18 cellular contexts compared by ENCODE assay signal in genomic region chr6:111703723-111704122, GRCh38.
DNase-seq lines count a peak whose midpoint lies in the region; ATAC-seq and TF ChIP-seq lines count a peak whose summit lies in the region.
"Had no signal": no experiment of that assay in that cellular context is flagged by ENCODE, and none has a peak within 500 bp of the region (broad histone marks: within the 10 kb centered on the region; RNA-seq: fewer than 3 reads in every experiment).

No MANE protein-coding gene starts in this region.

- H3K36me3 ChIP-seq in spleen (peaks cover 4 to 100% (median 49%) of the 10 kb centered on the region in 6 donors), gastroesophageal sphincter (peaks cover 0 to 42% of the 10 kb centered on the region in 2 donors)

- no peaks in the 10 kb centered on the region for H3K27me3 Mint-ChIP-seq in activated CD4-positive, alpha-beta memory T cell treated with anti-CD3 and anti-CD28 coated beads for 36 hours
- no peaks in the 10 kb centered on the region for H3K27me3 Mint-ChIP-seq in activated CD4-positive, alpha-beta memory T cell treated with anti-CD3 and anti-CD28 coated beads, Interleukin-2, amount 10 ng/mL, durations not matched to agents 7 days and 5 days
- H3K27me3 Mint-ChIP-seq in activated T-helper 17 cell treated with anti-CD3 and anti-CD28 coated beads, Interleukin-2, amount 50 U/mL, for 72 hours: no peaks in the 10 kb centered on the region
- H3K27me3 Mint-ChIP-seq in natural killer cell treated with Interleukin-12 subunit alpha and Interleukin-12 subunit beta and Interleukin-15 and Interleukin-18, amount 100 ng/mL, for 72 hours: no peaks in the 10 kb centered on the region

- no peak overlapping the region for H3K4me3 Mint-ChIP-seq in activated CD4-positive, alpha-beta memory T cell treated with anti-CD3 and anti-CD28 coated beads for 36 hours
- no peak overlapping the region for H3K4me3 Mint-ChIP-seq in activated CD4-positive, alpha-beta memory T cell treated with anti-CD3 and anti-CD28 coated beads, Interleukin-2, amount 10 ng/mL, durations not matched to agents 7 days and 5 days
- H3K4me3 Mint-ChIP-seq in activated T-helper 17 cell treated with anti-CD3 and anti-CD28 coated beads, Interleukin-2, amount 50 U/mL, for 72 hours: no peak overlapping the region
- no peak overlapping the region for H3K4me3 Mint-ChIP-seq in natural killer cell treated with Interleukin-12 subunit alpha and Interleukin-12 subunit beta and Interleukin-15 and Interleukin-18, amount 100 ng/mL, for 72 hours
- H3K4me3 Mint-ChIP-seq: CD14-positive monocyte, HFFc6 had no signal

- H3K4me3 ChIP-seq in spleen (no peak overlapping the region), gastroesophageal sphincter (no peak overlapping the region)
- H3K4me3 ChIP-seq: PC-9 had no signal

- TF ChIP-seq EP300 in gastroesophageal sphincter (IDR thresholded peaks at IDR 0.05): no peak

- intact Hi-C loops in activated CD4-positive, alpha-beta memory T cell treated with anti-CD3 and anti-CD28 coated beads for 36 hours (cut with micrococcal nuclease): no loop called here
- intact Hi-C loops in spleen (cut with DNase I; ENCODE audit: low total_unique reads): loop anchor here (10.0 kb wide), 1 partner anchor 461 kb away; no protein-coding TSS in a partner anchor
- intact Hi-C loops in left cardiac atrium (cut with DNase I): no loop called here

- H3K36me3 Mint-ChIP-seq in activated CD4-positive, alpha-beta memory T cell treated with anti-CD3 and anti-CD28 coated beads for 36 hours: peaks cover 73% of the 10 kb centered on the region
- peaks cover 67% of the 10 kb centered on the region for H3K36me3 Mint-ChIP-seq in activated CD4-positive, alpha-beta memory T cell treated with anti-CD3 and anti-CD28 coated beads, Interleukin-2, amount 10 ng/mL, durations not matched to agents 7 days and 5 days (ENCODE audit: low read depth)
- peaks cover 100% of the 10 kb centered on the region for H3K36me3 Mint-ChIP-seq in activated T-helper 17 cell treated with anti-CD3 and anti-CD28 coated beads, Interleukin-2, amount 50 U/mL, for 72 hours (ENCODE audit: low read depth)
- H3K36me3 Mint-ChIP-seq in natural killer cell treated with Interleukin-12 subunit alpha and Interleukin-12 subunit beta and Interleukin-15 and Interleukin-18, amount 100 ng/mL, for 72 hours: peaks cover 19% of the 10 kb centered on the region

- H3K4me1 Mint-ChIP-seq in activated CD4-positive, alpha-beta memory T cell treated with anti-CD3 and anti-CD28 coated beads for 36 hours (ENCODE audit: low read depth): peaks cover 26% of the 10 kb centered on the region
- peaks cover 15% of the 10 kb centered on the region for H3K4me1 Mint-ChIP-seq in activated CD4-positive, alpha-beta memory T cell treated with anti-CD3 and anti-CD28 coated beads, Interleukin-2, amount 10 ng/mL, durations not matched to agents 7 days and 5 days
- peaks cover 13% of the 10 kb centered on the region for H3K4me1 Mint-ChIP-seq in activated T-helper 17 cell treated with anti-CD3 and anti-CD28 coated beads, Interleukin-2, amount 50 U/mL, for 72 hours
- H3K4me1 Mint-ChIP-seq in natural killer cell treated with Interleukin-12 subunit alpha and Interleukin-12 subunit beta and Interleukin-15 and Interleukin-18, amount 100 ng/mL, for 72 hours (ENCODE audit: low read depth in 2 of 2): peaks cover 14 to 15% of the 10 kb centered on the region in 2 donors
- H3K4me1 Mint-ChIP-seq: CD14-positive monocyte had no signal

- H3K9me3 ChIP-seq in spleen (no peaks in the 10 kb centered on the region), gastroesophageal sphincter (no peaks in the 10 kb centered on the region)

- CTCF ChIA-PET in activated CD4-positive, alpha-beta memory T cell treated with anti-CD3 and anti-CD28 coated beads for 36 hours (lab: Charles Lee): interaction anchor here (0.5 to 1.5 kb wide), 5 partner anchors 9 to 445 kb away, joined by 3 to 6 read pairs (median 4); a partner anchor contains a TSS
- CTCF ChIA-PET in activated CD4-positive, alpha-beta memory T cell treated with anti-CD3 and anti-CD28 coated beads, Interleukin-2, amount 10 ng/mL, durations not matched to agents 7 days and 5 days (lab: Charles Lee): interaction anchor here (1.6 to 1.9 kb wide), 3 partner anchors 9 to 339 kb away, joined by 3 to 6 read pairs (median 4); no protein-coding TSS in a partner anchor

- TF ChIP-seq POLR2A in spleen (IDR thresholded peaks at IDR 0.05) (no peak), gastroesophageal sphincter (IDR thresholded peaks at IDR 0.05) (no peak)

- TF ChIP-seq CTCF in spleen (IDR thresholded peaks at IDR 0.05 in 8 of 11, conservative IDR thresholded peaks at IDR 0.05 in 3 of 11) (no peak), gastroesophageal sphincter (IDR thresholded peaks at IDR 0.05) (no peak)

- no peak overlapping the region for H3K27ac ChIP-seq in spleen
- H3K27ac ChIP-seq in gastroesophageal sphincter: no peak overlapping the region
- H3K27ac ChIP-seq: PC-9 had no signal

- DNase-seq in activated CD4-positive, alpha-beta memory T cell treated with anti-CD3 and anti-CD28 coated beads for 36 hours: no peak
- no peak for DNase-seq in activated CD4-positive, alpha-beta memory T cell treated with anti-CD3 and anti-CD28 coated beads, Interleukin-2, amount 10 ng/mL, durations not matched to agents 7 days and 5 days
- DNase-seq in D341Med (ENCODE audit: low spot score) (peak; percentile 57), spleen (no peak), left cardiac atrium (no peak)
- no peak for DNase-seq in natural killer cell treated with Interleukin-12 subunit alpha and Interleukin-12 subunit beta and Interleukin-15 and Interleukin-18, amount 100 ng/mL, for 72 hours (ENCODE audit: low spot score)
- DNase-seq: Calu3, DND-41, GDM1, HFFc6, MM.1S, NCI-H1105, NCI-H1694 treated with DMSO at 0.1 percent for 48 hours, NCI-H446, PC-9 had no signal

- no peaks in the 10 kb centered on the region for H3K9me3 Mint-ChIP-seq in activated CD4-positive, alpha-beta memory T cell treated with anti-CD3 and anti-CD28 coated beads for 36 hours
- no peaks in the 10 kb centered on the region for H3K9me3 Mint-ChIP-seq in activated CD4-positive, alpha-beta memory T cell treated with anti-CD3 and anti-CD28 coated beads, Interleukin-2, amount 10 ng/mL, durations not matched to agents 7 days and 5 days
- no peaks in the 10 kb centered on the region for H3K9me3 Mint-ChIP-seq in activated T-helper 17 cell treated with anti-CD3 and anti-CD28 coated beads, Interleukin-2, amount 50 U/mL, for 72 hours
- no peaks in the 10 kb centered on the region for H3K9me3 Mint-ChIP-seq in natural killer cell treated with Interleukin-12 subunit alpha and Interleukin-12 subunit beta and Interleukin-15 and Interleukin-18, amount 100 ng/mL, for 72 hours
- H3K9me3 Mint-ChIP-seq: CD14-positive monocyte, HFFc6 had no signal

- H3K27me3 ChIP-seq in spleen (replicated peaks in 1 of 7) (no peaks in the 10 kb centered on the region), gastroesophageal sphincter (no peaks in the 10 kb centered on the region)

- ATAC-seq in activated T-helper 17 cell treated with anti-CD3 and anti-CD28 coated beads, Interleukin-2, amount 50 U/mL, for 72 hours (replicated peaks): no peak
- no peak for ATAC-seq in natural killer cell treated with Interleukin-12 subunit alpha and Interleukin-12 subunit beta and Interleukin-15 and Interleukin-18, amount 100 ng/mL, for 72 hours
- ATAC-seq in left cardiac atrium (no peak), gastroesophageal sphincter (no peak)

- POLR2A ChIA-PET in activated CD4-positive, alpha-beta memory T cell treated with anti-CD3 and anti-CD28 coated beads for 36 hours (lab: Charles Lee): no interaction called here
- POLR2A ChIA-PET in activated CD4-positive, alpha-beta memory T cell treated with anti-CD3 and anti-CD28 coated beads, Interleukin-2, amount 10 ng/mL, durations not matched to agents 7 days and 5 days (lab: Charles Lee): interaction anchor here (2.1 kb wide), 1 partner anchor 289 kb away, joined by 4 read pairs; no protein-coding TSS in a partner anchor

- peak overlapping the region; percentile 34 for H3K27ac Mint-ChIP-seq in activated CD4-positive, alpha-beta memory T cell treated with anti-CD3 and anti-CD28 coated beads for 36 hours
- H3K27ac Mint-ChIP-seq in activated CD4-positive, alpha-beta memory T cell treated with anti-CD3 and anti-CD28 coated beads, Interleukin-2, amount 10 ng/mL, durations not matched to agents 7 days and 5 days: no peak overlapping the region
- peak overlapping the region; percentile 68 for H3K27ac Mint-ChIP-seq in activated T-helper 17 cell treated with anti-CD3 and anti-CD28 coated beads, Interleukin-2, amount 50 U/mL, for 72 hours
- H3K27ac Mint-ChIP-seq in natural killer cell treated with Interleukin-12 subunit alpha and Interleukin-12 subunit beta and Interleukin-15 and Interleukin-18, amount 100 ng/mL, for 72 hours: peak overlapping the region; percentile 35 to 50
- H3K27ac Mint-ChIP-seq: HFFc6 had no signal

- 94 to 98% (median 95%) methylated on average over 7 of the region's 7 CpGs for WGBS in spleen, 5 donors
- WGBS in gastroesophageal sphincter (ENCODE audit: low coverage in 1 of 2), 2 donors: 85 to 89% methylated on average over 7 of the region's 7 CpGs

- peaks cover 0 to 6% (median 0%) of the 10 kb centered on the region in 6 donors for H3K4me1 ChIP-seq in spleen
- peaks cover 0 to 8% (median 0%) of the 10 kb centered on the region in 3 donors for H3K4me1 ChIP-seq in gastroesophageal sphincter
